In genomic region chr1:98211271-98211840, GRCh38 we compare ENCODE assay signal across 28 cellular contexts.
DNase-seq lines count a peak whose midpoint lies in the region; ATAC-seq, FAIRE-seq and TF ChIP-seq lines count a peak whose summit lies in the region.
"Had no signal": no experiment of that assay in that cellular context is flagged by ENCODE, and none has a peak within 500 bp of the region (broad histone marks: within the 10 kb centered on the region; RNA-seq: fewer than 3 reads in every experiment).

No MANE protein-coding gene starts in this region.

- CTCF ChIA-PET in AG04450 (lab: Charles Lee) (no interaction called here), endothelial cell of umbilical vein (lab: Charles Lee) (no interaction called here)

- H3K4me1 ChIP-seq in endothelial cell of umbilical vein (ENCODE audit: control insufficient read depth, extremely low read depth, insufficient read depth, low read length): peaks cover 23% of the 10 kb centered on the region
- peaks cover 13% of the 10 kb centered on the region for H3K4me1 ChIP-seq in neural progenitor cell
- H3K4me1 ChIP-seq in gastroesophageal sphincter: no peaks in the 10 kb centered on the region
- no peaks in the 10 kb centered on the region for H3K4me1 ChIP-seq in effector memory CD4-positive, alpha-beta T cell (ENCODE audit: control insufficient read depth, insufficient read depth, low read length, poor library complexity, severe bottlenecking)
- H3K4me1 ChIP-seq: psoas muscle had no signal

- dilution Hi-C loops in endothelial cell of umbilical vein (cut with MboI; ENCODE audit: extremely low pct_ligation_motif_present, low sequenced_read_pairs): no loop called here

- H3K27ac ChIP-seq in AG04450 (ENCODE audit: low read depth, low read length) (no peak overlapping the region), endothelial cell of umbilical vein (ENCODE audit: insufficient read depth, low read depth, low read length) (peak overlapping the region; percentile 91), neural progenitor cell (no peak overlapping the region), gastroesophageal sphincter (no peak overlapping the region)
- no peak overlapping the region for H3K27ac ChIP-seq in effector memory CD4-positive, alpha-beta T cell (ENCODE audit: insufficient read depth, low read length, poor library complexity, severe bottlenecking)
- H3K27ac ChIP-seq: psoas muscle had no signal

- intact Hi-C loops in endothelial cell of umbilical vein (cut with micrococcal nuclease): no loop called here
- intact Hi-C loops in activated CD4-positive, alpha-beta T cell treated with anti-CD3 and anti-CD28 coated beads, Interleukin-2, amount 10 ng/mL, durations not matched to agents 24 days and 14 days (cut with micrococcal nuclease): no loop called here

- DNase-seq in AG04450 (ENCODE audit: low read depth, low spot score): no peak
- peak; percentile 42 for DNase-seq in NCI-H226
- peak; percentile 15 for DNase-seq in endothelial cell of umbilical vein (ENCODE audit: low read depth, low spot score)
- no peak for DNase-seq in neural progenitor cell (ENCODE audit: low spot score)
- DNase-seq in stimulated activated CD8-positive, alpha-beta memory T cell treated with anti-CD3 and anti-CD28 coated beads, Interleukin-4, amount 100 ng/mL, for 48 hours: no peak
- no peak for DNase-seq in effector memory CD4-positive, alpha-beta T cell
- DNase-seq in activated CD4-positive, alpha-beta T cell treated with anti-CD3 and anti-CD28 coated beads, Interleukin-2, amount 10 ng/mL, durations not matched to agents 24 days and 14 days: no peak
- DNase-seq: activated CD4-positive, alpha-beta T cell treated with anti-CD3 and anti-CD28 coated beads for 48 hours; activated CD8-positive, alpha-beta memory T cell treated with anti-CD3 and anti-CD28 coated beads for 24 hours; CD4-positive, alpha-beta memory T cell; cortex of kidney; effector memory CD8-positive, alpha-beta T cell; erythroblast; naive thymus-derived CD8-positive, alpha-beta T cell; NCI-H1048; NCI-H1694 treated with DMSO at 0.1 percent for 48 hours; nucleus accumbens; psoas muscle; stimulated activated naive CD4-positive, alpha-beta T cell treated with Interleukin-2 at 50 U/mL for 16 hours; T-helper 9 cell had no signal

- peaks cover 40% of the 10 kb centered on the region for H3K79me2 ChIP-seq in endothelial cell of umbilical vein (ENCODE audit: control insufficient read depth, insufficient read depth, low read length)
- no peaks in the 10 kb centered on the region for H3K79me2 ChIP-seq in neural progenitor cell (ENCODE audit: low read depth)

- no peak for FAIRE-seq in endothelial cell of umbilical vein (lab: Jason Lieb, UNC)
- FAIRE-seq: A204.1, GM12891, islet of Langerhans had no signal

- no peaks in the 10 kb centered on the region for H3K9me1 ChIP-seq in endothelial cell of umbilical vein (replicated peaks; ENCODE audit: control insufficient read depth, extremely low read depth, insufficient read depth, low read length)

- no peak for TF ChIP-seq EP300 in gastroesophageal sphincter (IDR thresholded peaks at IDR 0.05)

- H3K9me3 Mint-ChIP-seq in neural progenitor cell: peaks cover 3% of the 10 kb centered on the region
- H3K9me3 Mint-ChIP-seq in activated CD4-positive, alpha-beta T cell treated with anti-CD3 and anti-CD28 coated beads, Interleukin-2, amount 10 ng/mL, durations not matched to agents 24 days and 14 days: no peaks in the 10 kb centered on the region
- H3K9me3 Mint-ChIP-seq: effector memory CD8-positive, alpha-beta T cell had no signal

- H3K4me3 ChIP-seq in AG04450 (ENCODE audit: low read depth, low read length) (peak overlapping the region; percentile 8; the same call in 1 of the 2 replicates), endothelial cell of umbilical vein (replicated peaks in 1 of 3; ENCODE audit: insufficient read depth in 1 of 3, low read depth in 1 of 3, low read length in 3 of 3) (peak overlapping the region; percentile 31 to 94 (median 89)), neural progenitor cell (no peak overlapping the region), gastroesophageal sphincter (no peak overlapping the region)
- H3K4me3 ChIP-seq in effector memory CD4-positive, alpha-beta T cell (ENCODE audit: insufficient read depth, low read depth, low read length, poor library complexity, severe bottlenecking): no peak overlapping the region
- H3K4me3 ChIP-seq: psoas muscle had no signal

- H3K27ac Mint-ChIP-seq in neural progenitor cell: peak overlapping the region; percentile 52
- H3K27ac Mint-ChIP-seq in activated CD4-positive, alpha-beta T cell treated with anti-CD3 and anti-CD28 coated beads, Interleukin-2, amount 10 ng/mL, durations not matched to agents 24 days and 14 days: no peak overlapping the region
- H3K27ac Mint-ChIP-seq: activated naive CD4-positive, alpha-beta T cell treated with anti-CD3 and anti-CD28 coated beads, Interleukin-2, amount 50 U/mL, for 72 hours; B cell; CD4-positive, alpha-beta memory T cell; effector memory CD8-positive, alpha-beta T cell; IgD-negative memory B cell; naive thymus-derived CD8-positive, alpha-beta T cell had no signal

- H3F3A ChIP-seq in neural progenitor cell (ENCODE audit: low read depth): no peaks in the 10 kb centered on the region

- POLR2A ChIA-PET in AG04450 (lab: Yijun Ruan, JAX) (no interaction called here), endothelial cell of umbilical vein (lab: Charles Lee) (no interaction called here)

- no peak overlapping the region for H2AFZ ChIP-seq in endothelial cell of umbilical vein (ENCODE audit: low read depth, low read length)
- H2AFZ ChIP-seq in neural progenitor cell (replicated peaks): no peak overlapping the region

- H3K27me3 Mint-ChIP-seq in neural progenitor cell (ENCODE audit: insufficient read depth, low read depth): no peaks in the 10 kb centered on the region
- H3K27me3 Mint-ChIP-seq in activated CD4-positive, alpha-beta T cell treated with anti-CD3 and anti-CD28 coated beads, Interleukin-2, amount 10 ng/mL, durations not matched to agents 24 days and 14 days: no peaks in the 10 kb centered on the region
- H3K27me3 Mint-ChIP-seq: B cell; effector memory CD8-positive, alpha-beta T cell; IgD-negative memory B cell had no signal

- peak overlapping the region; percentile 89 for H3K4me2 ChIP-seq in endothelial cell of umbilical vein (ENCODE audit: insufficient read depth, low read length)
- no peak overlapping the region for H3K4me2 ChIP-seq in neural progenitor cell

- H3K4me3 Mint-ChIP-seq in neural progenitor cell: no peak overlapping the region
- H3K4me3 Mint-ChIP-seq in activated CD4-positive, alpha-beta T cell treated with anti-CD3 and anti-CD28 coated beads, Interleukin-2, amount 10 ng/mL, durations not matched to agents 24 days and 14 days: no peak overlapping the region
- H3K4me3 Mint-ChIP-seq: B cell; CD4-positive, alpha-beta memory T cell; effector memory CD8-positive, alpha-beta T cell; IgD-negative memory B cell; naive thymus-derived CD8-positive, alpha-beta T cell had no signal

- no peak for ATAC-seq in gastroesophageal sphincter
- ATAC-seq: activated naive CD4-positive, alpha-beta T cell treated with anti-CD3 and anti-CD28 coated beads, Interleukin-2, amount 50 U/mL, for 72 hours; effector memory CD8-positive, alpha-beta T cell; HCT116; naive thymus-derived CD8-positive, alpha-beta T cell; psoas muscle had no signal

- no TSS peak for BruUV-seq in endothelial cell of umbilical vein (replicated peaks; lab: Mats Ljungman, UMichigan)

- no peaks in the 10 kb centered on the region for H3K27me3 ChIP-seq in AG04450 (ENCODE audit: control insufficient read depth, insufficient read depth, low read length)
- no peaks in the 10 kb centered on the region for H3K27me3 ChIP-seq in endothelial cell of umbilical vein (ENCODE audit: control insufficient read depth in 2 of 2, insufficient read depth in 2 of 2, low read length in 2 of 2)
- H3K27me3 ChIP-seq in neural progenitor cell: no peaks in the 10 kb centered on the region
- H3K27me3 ChIP-seq in gastroesophageal sphincter: no peaks in the 10 kb centered on the region
- no peaks in the 10 kb centered on the region for H3K27me3 ChIP-seq in effector memory CD4-positive, alpha-beta T cell (replicated peaks; ENCODE audit: control insufficient read depth, insufficient read depth, low read length, poor library complexity, severe bottlenecking)

- H3K36me3 ChIP-seq in endothelial cell of umbilical vein (ENCODE audit: control insufficient read depth in 2 of 2, extremely low read depth in 1 of 2, insufficient read depth in 2 of 2, low read length in 2 of 2): no peaks in the 10 kb centered on the region
- H3K36me3 ChIP-seq in neural progenitor cell: no peaks in the 10 kb centered on the region
- H3K36me3 ChIP-seq in gastroesophageal sphincter: no peaks in the 10 kb centered on the region
- no peaks in the 10 kb centered on the region for H3K36me3 ChIP-seq in effector memory CD4-positive, alpha-beta T cell (ENCODE audit: control insufficient read depth, insufficient read depth, low read length)

- peak overlapping the region; percentile 93 for H3K9ac ChIP-seq in endothelial cell of umbilical vein (replicated peaks; ENCODE audit: extremely low read depth, insufficient read depth, low read length)
- no peak overlapping the region for H3K9ac ChIP-seq in neural progenitor cell

- no peaks in the 10 kb centered on the region for H3K36me3 Mint-ChIP-seq in neural progenitor cell
- no peaks in the 10 kb centered on the region for H3K36me3 Mint-ChIP-seq in activated CD4-positive, alpha-beta T cell treated with anti-CD3 and anti-CD28 coated beads, Interleukin-2, amount 10 ng/mL, durations not matched to agents 24 days and 14 days (ENCODE audit: low read depth)
- H3K36me3 Mint-ChIP-seq: activated naive CD4-positive, alpha-beta T cell treated with anti-CD3 and anti-CD28 coated beads, Interleukin-2, amount 50 U/mL, for 72 hours; CD4-positive, alpha-beta memory T cell; IgD-negative memory B cell; naive thymus-derived CD8-positive, alpha-beta T cell had no signal

- 78 to 88% methylated on average over 2 of the region's 2 CpGs for WGBS in gastroesophageal sphincter (ENCODE audit: low coverage in 1 of 2), 2 donors

- peak; percentile 67 for TF ChIP-seq POLR2A in endothelial cell of umbilical vein (IDR thresholded peaks at IDR 0.05; ENCODE audit: low read depth, low read length)
- TF ChIP-seq POLR2A in gastroesophageal sphincter (IDR thresholded peaks at IDR 0.05): no peak

- H3K9me3 ChIP-seq in AG04450 (ENCODE audit: control insufficient read depth, insufficient read depth, low read length): no peaks in the 10 kb centered on the region
- H3K9me3 ChIP-seq in endothelial cell of umbilical vein (replicated peaks; ENCODE audit: control insufficient read depth, insufficient read depth, low read length): no peaks in the 10 kb centered on the region
- no peaks in the 10 kb centered on the region for H3K9me3 ChIP-seq in neural progenitor cell (ENCODE audit: low read depth)
- H3K9me3 ChIP-seq in gastroesophageal sphincter: no peaks in the 10 kb centered on the region
- no peaks in the 10 kb centered on the region for H3K9me3 ChIP-seq in effector memory CD4-positive, alpha-beta T cell (ENCODE audit: control insufficient read depth, low read length)
- H3K9me3 ChIP-seq: psoas muscle had no signal

- H3K4me1 Mint-ChIP-seq in neural progenitor cell: peaks cover 24% of the 10 kb centered on the region
- H3K4me1 Mint-ChIP-seq in activated CD4-positive, alpha-beta T cell treated with anti-CD3 and anti-CD28 coated beads, Interleukin-2, amount 10 ng/mL, durations not matched to agents 24 days and 14 days: no peaks in the 10 kb centered on the region
- H3K4me1 Mint-ChIP-seq: B cell; CD4-positive, alpha-beta memory T cell; IgD-negative memory B cell; naive thymus-derived CD8-positive, alpha-beta T cell had no signal

- H4K20me1 ChIP-seq in endothelial cell of umbilical vein (replicated peaks; ENCODE audit: control insufficient read depth, extremely low read depth, insufficient read depth, low read length) (no peaks in the 10 kb centered on the region), neural progenitor cell (ENCODE audit: low read depth) (no peaks in the 10 kb centered on the region)

- TF ChIP-seq CTCF in AG04450 (IDR thresholded peaks at IDR 0.05; ENCODE audit: low read depth, low read length) (no peak), endothelial cell of umbilical vein (IDR thresholded peaks at IDR 0.05; ENCODE audit: extremely low read depth in 1 of 2, insufficient read depth in 1 of 2, low read depth in 1 of 2, low read length in 2 of 2) (no peak), neural progenitor cell (IDR thresholded peaks at IDR 0.05) (no peak), gastroesophageal sphincter (IDR thresholded peaks at IDR 0.05) (no peak)

Comparison
In these comparisons a context has a peak if more than half of its experiments do, and no peak if none do; other contexts are left out.
1. DNase-seq: peak in NCI-H226 (single experiment) and endothelial cell of umbilical vein (single experiment); none in AG04450 (single experiment), neural progenitor cell (single experiment), stimulated activated CD8-positive, alpha-beta memory T cell treated with anti-CD3 and anti-CD28 coated beads, Interleukin-4, amount 100 ng/mL, for 48 hours (single experiment), effector memory CD4-positive, alpha-beta T cell (0 of 3) and activated CD4-positive, alpha-beta T cell treated with anti-CD3 and anti-CD28 coated beads, Interleukin-2, amount 10 ng/mL, durations not matched to agents 24 days and 14 days (single experiment).
2. H3K4me3 ChIP-seq: peak in AG04450 (single experiment) and endothelial cell of umbilical vein (3 of 3); none in neural progenitor cell (single experiment), gastroesophageal sphincter (0 of 2) and effector memory CD4-positive, alpha-beta T cell (single experiment).